In the genomic region with DNA sequence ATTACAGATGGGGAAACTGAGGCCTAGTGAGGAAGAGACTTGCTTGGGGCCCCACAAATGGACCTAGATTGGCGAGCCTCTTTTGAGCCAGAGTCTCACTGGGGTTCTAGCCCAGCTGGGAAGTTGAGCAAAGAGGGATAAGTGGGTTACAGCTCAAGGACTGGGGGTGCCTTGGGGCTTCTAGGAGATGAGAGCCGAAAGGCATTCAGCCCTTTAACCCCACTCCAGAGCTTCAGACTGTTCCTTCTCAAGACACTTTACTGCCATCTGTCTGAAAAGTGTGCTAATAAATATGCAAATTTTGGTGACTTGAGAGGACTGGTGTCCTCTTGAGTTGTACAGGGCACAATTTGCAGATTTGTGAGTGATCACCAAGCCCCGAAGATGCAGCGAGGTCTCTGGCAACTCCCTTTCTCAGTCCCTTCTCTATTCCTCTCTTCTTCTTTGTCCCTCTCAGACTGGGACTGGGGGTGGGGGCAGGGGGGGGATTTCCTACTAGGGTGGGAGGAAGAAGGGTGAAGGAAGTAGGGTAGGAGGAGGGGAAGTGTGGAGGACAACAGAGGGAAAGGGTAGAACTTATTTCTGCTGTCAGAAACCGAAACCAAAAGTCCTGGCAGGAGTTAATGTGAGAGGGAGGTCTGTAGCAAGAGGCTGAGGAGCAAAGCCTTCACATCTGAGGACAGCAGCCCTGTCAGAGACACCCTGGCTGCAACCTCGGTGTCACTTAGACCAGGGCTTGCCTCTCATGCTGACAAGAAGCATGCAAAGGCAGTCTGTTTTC, we compare ENCODE assay signal across 1 cellular context.
TF ChIP-seq lines count a peak whose summit lies in the region.

No MANE protein-coding gene starts in this region.

TF ChIP-seq in HepG2, 621 proteins besides CTCF, POLR2A, EP300 and RAD21 (continued from another document):
- TF ChIP-seq, protein P1, sequence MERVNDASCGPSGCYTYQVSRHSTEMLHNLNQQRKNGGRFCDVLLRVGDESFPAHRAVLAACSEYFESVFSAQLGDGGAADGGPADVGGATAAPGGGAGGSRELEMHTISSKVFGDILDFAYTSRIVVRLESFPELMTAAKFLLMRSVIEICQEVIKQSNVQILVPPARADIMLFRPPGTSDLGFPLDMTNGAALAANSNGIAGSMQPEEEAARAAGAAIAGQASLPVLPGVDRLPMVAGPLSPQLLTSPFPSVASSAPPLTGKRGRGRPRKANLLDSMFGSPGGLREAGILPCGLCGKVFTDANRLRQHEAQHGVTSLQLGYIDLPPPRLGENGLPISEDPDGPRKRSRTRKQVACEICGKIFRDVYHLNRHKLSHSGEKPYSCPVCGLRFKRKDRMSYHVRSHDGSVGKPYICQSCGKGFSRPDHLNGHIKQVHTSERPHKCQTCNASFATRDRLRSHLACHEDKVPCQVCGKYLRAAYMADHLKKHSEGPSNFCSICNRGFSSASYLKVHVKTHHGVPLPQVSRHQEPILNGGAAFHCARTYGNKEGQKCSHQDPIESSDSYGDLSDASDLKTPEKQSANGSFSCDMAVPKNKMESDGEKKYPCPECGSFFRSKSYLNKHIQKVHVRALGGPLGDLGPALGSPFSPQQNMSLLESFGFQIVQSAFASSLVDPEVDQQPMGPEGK (CRISPR knock-in tag; IDR thresholded peaks at IDR 0.05) = peak; percentile 21; the same call in 1 of the 2 replicates
TF ChIP-seq in HepG2: peak in this region for 4.
